Comparison of ENCODE assay signal across 25 cellular contexts in genomic region chr5:31204955-31205354, GRCh38. TPM values are rescaled to one million over a fixed set of nuclear protein-coding genes. Genes with fewer than 3 reads are reported as not detected.
"Had no signal": no experiment of that assay in that cellular context is flagged by ENCODE, and none has a peak within 500 bp of the region (broad histone marks: within the 10 kb centered on the region; RNA-seq: fewer than 3 reads in every experiment).

No MANE protein-coding gene starts in this region.

- H3K36me3 ChIP-seq: SJSA1 had no signal

- H3K4me1 ChIP-seq: SJSA1 had no signal

- H3K4me1 Mint-ChIP-seq: IgD-negative memory B cell had no signal

- H3K27me3 Mint-ChIP-seq: IgD-negative memory B cell had no signal

- H3K4me3 Mint-ChIP-seq: IgD-negative memory B cell had no signal

- H3K9ac ChIP-seq: SK-N-SH had no signal

- DNase-seq: KBM-7, MV-4-11, NCI-H1048, NCI-H1105, NCI-H1417, NCI-H146, NCI-H1694 treated with DMSO at 0.1 percent for 48 hours, NCI-H1930, NCI-H2081, NCI-H2171, NCI-H226, NCI-H446, NCI-H510A, NCI-H524 treated with DMSO at 0.1 percent for 48 hours, NCI-H774, Right ventricle myocardium superior, RPMI8226, SIG-M5, SK-N-SH, SW 1271 had no signal

- H3K36me3 Mint-ChIP-seq: IgD-negative memory B cell had no signal

- H3K4me2 ChIP-seq: SK-N-SH had no signal

- H3K4me3 ChIP-seq: SJSA1 had no signal

- H3K27ac Mint-ChIP-seq: IgD-negative memory B cell had no signal

- H3K9me3 ChIP-seq: SJSA1, SK-N-SH had no signal

- H3K27me3 ChIP-seq: SJSA1 had no signal

- H3K27ac ChIP-seq: SJSA1 had no signal

RNA-seq across cellular contexts. Expression of gene CDH6, which starts 11.5 kb away (rescaled TPM):
- total RNA-seq: HT-29, LHCN-M2, MCF 10A had no signal
- polyA plus RNA-seq: IgD-negative memory B cell had no signal
